In genomic region chr18:57437782-57438668, GRCh38 we compare ENCODE assay signal across 8 cellular contexts. TPM values are rescaled to one million over a fixed set of nuclear protein-coding genes. Genes with fewer than 3 reads are reported as not detected.
DNase-seq lines count a peak whose midpoint lies in the region; ATAC-seq and TF ChIP-seq lines count a peak whose summit lies in the region.

No MANE protein-coding gene starts in this region.

- BruUV-seq in Caco-2 (replicated peaks; lab: Mats Ljungman, UMichigan) = no TSS peak

- H3K4me1 ChIP-seq in Caco-2 = no peaks in the 10 kb centered on the region
- peaks cover 54% of the 10 kb centered on the region for H3K4me1 ChIP-seq in GM23338 (ENCODE audit: insufficient read depth)

- TF ChIP-seq CTCF in Caco-2 (IDR thresholded peaks at IDR 0.05; ENCODE audit: insufficient read depth in 1 of 2, low read depth in 1 of 2, low read length in 1 of 2, severe bottlenecking in 1 of 2, unreplicated experiment in 1 of 2) (peak; percentile 58 to 72), GM23338 (conservative IDR thresholded peaks at IDR 0.05; ENCODE audit: low read depth in 2 of 2) (peak; percentile 51 to 66), VCaP (conservative IDR thresholded peaks at IDR 0.05) (peak; percentile 94), epithelial cell of esophagus (IDR thresholded peaks at IDR 0.05; ENCODE audit: insufficient read depth, low read depth, low read length, missing control alignments) (peak; percentile 57), neural cell (IDR thresholded peaks at IDR 0.05; ENCODE audit: poor library complexity, severe bottlenecking) (peak; percentile 93), type B pancreatic cell (conservative IDR thresholded peaks at IDR 0.05) (peak; percentile 84)

- H3K27me3 ChIP-seq in Caco-2 (replicated peaks; ENCODE audit: control insufficient read depth, insufficient read depth, low read length) = no peaks in the 10 kb centered on the region
- peaks cover 93% of the 10 kb centered on the region for H3K27me3 ChIP-seq in GM23338 (ENCODE audit: insufficient read depth)
- H3K27me3 ChIP-seq in neural cell (ENCODE audit: insufficient read depth, low read depth, low read length) = peaks cover 76% of the 10 kb centered on the region

- H3K79me2 ChIP-seq in GM23338 (replicated peaks; ENCODE audit: insufficient read depth) (no peaks in the 10 kb centered on the region), neural cell (replicated peaks; ENCODE audit: insufficient read depth, low read length) (peaks cover 11% of the 10 kb centered on the region)

- H3K4me1 Mint-ChIP-seq in Caco-2 (ENCODE audit: low read depth, unreplicated experiment) (no peaks in the 10 kb centered on the region), GM23338 (peaks cover 63% of the 10 kb centered on the region), type B pancreatic cell (ENCODE audit: unreplicated experiment) (peaks cover 25% of the 10 kb centered on the region)

- TF ChIP-seq EP300 in neural cell (conservative IDR thresholded peaks at IDR 0.05; ENCODE audit: poor library complexity, severe bottlenecking) = peak; percentile 45

- H3K4me3 Mint-ChIP-seq in Caco-2 (ENCODE audit: unreplicated experiment) (peak overlapping the region; percentile 76), GM23338 (peak overlapping the region; percentile 82), type B pancreatic cell (peak overlapping the region; percentile 91)

- CTCF ChIA-PET in Caco-2 (lab: Charles Lee) = interaction anchor here (1.0 to 1.5 kb wide), 2 partner anchors 121 to 569 kb away, joined by 3 to 7 read pairs; no protein-coding TSS in a partner anchor

- POLR2A ChIA-PET in Caco-2 (lab: Charles Lee) = no interaction called here

- H4K20me1 ChIP-seq in GM23338 (replicated peaks; ENCODE audit: insufficient read depth) (peaks cover 29% of the 10 kb centered on the region), neural cell (ENCODE audit: insufficient read depth) (peaks cover 10% of the 10 kb centered on the region)

- H2AFZ ChIP-seq in GM23338 (peak overlapping the region; percentile 83), neural cell (ENCODE audit: low read depth, low read length) (peak overlapping the region; percentile 65)

- intact Hi-C loops in Caco-2 (cut with micrococcal nuclease; ENCODE audit: unreplicated experiment) = loop anchor here (1.0 to 5.0 kb wide), 4 partner anchors 124 to 691 kb away; no protein-coding TSS in a partner anchor

- TF ChIP-seq RAD21 in neural cell (conservative IDR thresholded peaks at IDR 0.05) = peak; percentile 78

- H3K36me3 ChIP-seq in Caco-2 (ENCODE audit: control insufficient read depth, insufficient read depth, low read length) = no peaks in the 10 kb centered on the region
- H3K36me3 ChIP-seq in GM23338 (ENCODE audit: insufficient read depth) = no peaks in the 10 kb centered on the region
- no peaks in the 10 kb centered on the region for H3K36me3 ChIP-seq in neural cell (ENCODE audit: insufficient read depth, low read length)

- H3K27ac ChIP-seq in GM23338 (ENCODE audit: low read depth) (no peak overlapping the region), VCaP (peak overlapping the region; percentile 83), neural cell (ENCODE audit: low read length) (peak overlapping the region; percentile 86)

- H3K27ac Mint-ChIP-seq in Caco-2 (ENCODE audit: unreplicated experiment) = no peak overlapping the region
- no peak overlapping the region for H3K27ac Mint-ChIP-seq in GM23338
- peak overlapping the region; percentile 71 for H3K27ac Mint-ChIP-seq in type B pancreatic cell

- H3K4me3 ChIP-seq in Caco-2 (ENCODE audit: low read depth, low read length) = peak overlapping the region; percentile 50
- H3K4me3 ChIP-seq in GM23338 = peak overlapping the region; percentile 71
- no peak overlapping the region for H3K4me3 ChIP-seq in epithelial cell of esophagus (ENCODE audit: low read length)
- H3K4me3 ChIP-seq in neural cell (ENCODE audit: low read length) = peak overlapping the region; percentile 81

- H3K36me3 Mint-ChIP-seq in Caco-2 (ENCODE audit: insufficient read depth, unreplicated experiment) (peaks cover 5% of the 10 kb centered on the region), GM23338 (ENCODE audit: low read depth) (no peaks in the 10 kb centered on the region; the same call in 2 of the 3 replicates), type B pancreatic cell (no peaks in the 10 kb centered on the region)

- H3K9me3 ChIP-seq in Caco-2 (no peaks in the 10 kb centered on the region), neural cell (ENCODE audit: low read length) (no peaks in the 10 kb centered on the region)

- H3K9me2 ChIP-seq in GM23338 (ENCODE audit: insufficient read depth) (no peaks in the 10 kb centered on the region), neural cell (ENCODE audit: insufficient read depth, low read length) (no peaks in the 10 kb centered on the region)

- peak overlapping the region; percentile 92 for H3K4me2 ChIP-seq in GM23338
- H3K4me2 ChIP-seq in neural cell (ENCODE audit: low read length) = peak overlapping the region; percentile 92

- peak overlapping the region; percentile 95 for H3K9ac ChIP-seq in neural cell (ENCODE audit: low read length)

- DNase-seq in Caco-2 (peak; percentile 64 to 73), GM23338 (ENCODE audit: low spot score) (peak; percentile 96), NCI-H2029 (lab: John Stamatoyannopoulos, UW) (peak; percentile 65), epithelial cell of esophagus (ENCODE audit: low read depth) (peak; percentile 59), type B pancreatic cell (ENCODE audit: extremely low spot score, unreplicated experiment) (peak; percentile 83)

- H3K27me3 Mint-ChIP-seq in Caco-2 (ENCODE audit: insufficient read depth, unreplicated experiment) (peaks cover 11% of the 10 kb centered on the region), GM23338 (ENCODE audit: insufficient read depth, low read depth, poor library complexity) (peaks cover 97% of the 10 kb centered on the region), type B pancreatic cell (peaks cover 97% of the 10 kb centered on the region)

- H3K9me3 Mint-ChIP-seq in Caco-2 (ENCODE audit: unreplicated experiment) = no peaks in the 10 kb centered on the region
- peaks cover 10% of the 10 kb centered on the region; the same call in 1 of the 3 replicates for H3K9me3 Mint-ChIP-seq in GM23338
- H3K9me3 Mint-ChIP-seq in type B pancreatic cell = no peaks in the 10 kb centered on the region

- H3F3A ChIP-seq in GM23338 (replicated peaks; ENCODE audit: low read depth) (peaks cover 45% of the 10 kb centered on the region), neural cell (ENCODE audit: insufficient read depth, low read length, poor library complexity, severe bottlenecking) (peaks cover 4% of the 10 kb centered on the region)

- ATAC-seq in GM23338 = peak; percentile 49
- ATAC-seq in HG02588 (IDR thresholded peaks at IDR 0.05; ENCODE audit: unreplicated experiment) = no peak

TF ChIP-seq in GM23338, 12 proteins besides CTCF, POLR2A, EP300 and RAD21:
- TF ChIP-seq ZNF331 (CRISPR knock-in tag; IDR thresholded peaks at IDR 0.05; ENCODE audit: low read depth) (no peak), EZH2 (IDR thresholded peaks at IDR 0.05; ENCODE audit: low read depth, unreplicated experiment) (peak; percentile 82)
TF ChIP-seq in GM23338: peak in this region for 1.

TF ChIP-seq in neural cell, 6 proteins besides CTCF, POLR2A, EP300 and RAD21:
- TF ChIP-seq SMC3 (conservative IDR thresholded peaks at IDR 0.05; ENCODE audit: poor library complexity) (peak; percentile 86), MXI1 (conservative IDR thresholded peaks at IDR 0.05; ENCODE audit: poor library complexity, severe bottlenecking) (no peak), TAF1 (IDR thresholded peaks at IDR 0.05; ENCODE audit: low read depth) (peak; percentile 75), EZH2 (IDR thresholded peaks at IDR 0.05; ENCODE audit: borderline replicate concordance, insufficient read depth, low read length, poor library complexity, severe bottlenecking) (no peak), POLR2AphosphoS5 (IDR thresholded peaks at IDR 0.05) (peak; percentile 83), REST (IDR thresholded peaks at IDR 0.05; ENCODE audit: borderline replicate concordance) (peak; percentile 66)

RNA-seq across cellular contexts. Expression of gene ONECUT2, which starts 2.9 kb away (rescaled TPM):
- 0.28 and 0.86 TPM in 2 replicates for total RNA-seq in Caco-2 (2022)
- total RNA-seq in GM23338 (2014; rRNA removed; shearing (Covaris generic)) = 1.7 and 2.2 TPM in 2 replicates
- 0.68 and 0.82 TPM in 2 replicates for polyA plus RNA-seq in GM23338 (2016; fragmentation: Nextera tagmentation; extraction: Ambion mirVana)
- 3.9 and 4.3 TPM in 2 replicates for polyA plus RNA-seq in neural cell
- 20.2 and 27.1 TPM in 2 replicates for polyA minus RNA-seq in neural cell
- 6.8 and 16.1 TPM in 2 replicates for total RNA-seq in type B pancreatic cell (ENCODE audit: low replicate concordance)
